Comparison of ENCODE assay signal across 30 cellular contexts in the genomic region with DNA sequence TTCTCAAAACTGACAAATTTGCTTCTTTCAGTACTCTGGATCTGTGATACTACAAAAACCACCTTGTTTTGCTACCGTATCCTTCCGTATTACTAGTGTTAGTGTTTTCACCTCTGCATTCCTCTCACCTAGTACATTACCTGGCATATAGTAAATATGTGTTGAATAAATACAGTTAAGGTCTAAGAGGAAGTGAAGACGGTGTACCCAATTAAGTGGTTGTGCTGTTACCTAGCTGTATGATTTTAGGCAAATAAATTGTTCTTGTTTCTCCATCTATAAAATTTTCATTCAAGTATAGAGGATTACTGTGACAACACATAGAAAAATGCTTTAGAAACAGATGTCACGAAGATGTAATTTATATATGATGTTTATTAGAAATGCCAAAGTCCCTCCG.
"Had no signal": no experiment of that assay in that cellular context is flagged by ENCODE, and none has a peak within 500 bp of the region (broad histone marks: within the 10 kb centered on the region; RNA-seq: fewer than 3 reads in every experiment).

No MANE protein-coding gene starts in this region.

- H3K4me3 Mint-ChIP-seq: activated B cell treated with CpG ODN at 0.5 μM for 24 hours; activated CD4-positive, alpha-beta memory T cell treated with anti-CD3 and anti-CD28 coated beads, Interleukin-2, amount 10 ng/mL, durations not matched to agents 7 days and 5 days; activated CD8-positive, alpha-beta memory T cell treated with anti-CD3 and anti-CD28 coated beads, Interleukin-2, amount 10 ng/mL, durations not matched to agents 7 days and 5 days; activated naive CD4-positive, alpha-beta T cell treated with anti-CD3 and anti-CD28 coated beads, Interleukin-2, amount 50 U/mL, for 24 hours; activated naive CD8-positive, alpha-beta T cell treated with anti-CD3 and anti-CD28 coated beads, Interleukin-2, amount 10 ng/mL, durations not matched to agents 7 days and 5 days; T-helper 2 cell treated with Interferon-gamma antibody and Interleukin-4, amounts not matched to agents 5 μg/mL and 100 μg/mL, for 36 hours had no signal

- H3K9me3 Mint-ChIP-seq: activated B cell treated with CpG ODN at 0.5 μM for 24 hours; activated CD4-positive, alpha-beta memory T cell treated with anti-CD3 and anti-CD28 coated beads, Interleukin-2, amount 10 ng/mL, durations not matched to agents 7 days and 5 days; activated naive CD4-positive, alpha-beta T cell treated with anti-CD3 and anti-CD28 coated beads, Interleukin-2, amount 50 U/mL, for 24 hours; activated naive CD8-positive, alpha-beta T cell treated with anti-CD3 and anti-CD28 coated beads, Interleukin-2, amount 10 ng/mL, durations not matched to agents 7 days and 5 days; activated T-helper 2 cell treated with anti-CD3 and anti-CD28 coated beads, Interferon-gamma antibody, Interleukin-2, Interleukin-4, amounts not matched to agents 10 μg/mL and 5 μg/mL and 100 μg/mL, durations not matched to agents 14 hours and 24 hours and 36 hours; T-helper 2 cell treated with Interferon-gamma antibody and Interleukin-4, amounts not matched to agents 5 μg/mL and 100 μg/mL, for 36 hours had no signal

- H3K4me1 ChIP-seq: ascending aorta, body of pancreas, breast epithelium, SJCRH30 had no signal

- DNase-seq: activated B cell treated with CpG ODN at 0.5 μM for 24 hours; activated CD4-positive, alpha-beta memory T cell treated with anti-CD3 and anti-CD28 coated beads, Interleukin-2, amount 10 ng/mL, durations not matched to agents 7 days and 5 days; activated CD4-positive, alpha-beta T cell treated with anti-CD3 and anti-CD28 coated beads for 4 hours; activated CD4-positive, CD25-positive, alpha-beta regulatory T cell treated with anti-CD3 and anti-CD28 coated beads, Interleukin-2, amount 50 U/mL, for 72 hours; activated CD8-positive, alpha-beta memory T cell treated with anti-CD3 and anti-CD28 coated beads for 24 hours; activated CD8-positive, alpha-beta memory T cell treated with anti-CD3 and anti-CD28 coated beads, Interleukin-2, amount 10 ng/mL, durations not matched to agents 7 days and 5 days; activated CD8-positive, alpha-beta memory T cell treated with anti-CD3 and anti-CD28 coated beads, Interleukin-2, amount 50 U/mL, for 48 hours; activated gamma-delta T cell; activated naive CD4-positive, alpha-beta T cell treated with Interleukin-2 at 50 U/mL for 16 hours; activated naive CD8-positive, alpha-beta T cell treated with anti-CD3 and anti-CD28 coated beads, Interleukin-2, amount 10 ng/mL, durations not matched to agents 7 days and 5 days; amygdala; body of pancreas; NCI-H1048; NCI-H1105 treated with DMSO at 0.1 percent for 48 hours; NCI-H1436; NCI-H1694; NCI-H1930; NCI-H2081 treated with DMSO at 0.1 percent for 48 hours; NCI-H226; NCI-H524 treated with DMSO at 0.1 percent for 48 hours; PC-9; Right ventricle myocardium superior; SJCRH30 had no signal

- H3K27ac ChIP-seq: ascending aorta, body of pancreas, breast epithelium, SJCRH30 had no signal

- ATAC-seq: activated CD8-positive, alpha-beta memory T cell treated with anti-CD3 and anti-CD28 coated beads, Interleukin-2, amount 10 ng/mL, durations not matched to agents 7 days and 5 days; body of pancreas had no signal

- H3K36me3 ChIP-seq: breast epithelium had no signal

- H3K27me3 ChIP-seq: ascending aorta, body of pancreas, breast epithelium, SJCRH30 had no signal

- H3K4me3 ChIP-seq: ascending aorta, body of pancreas, breast epithelium, K562, PC-9, SJCRH30, SK-N-MC had no signal

- H3K9me3 ChIP-seq: ascending aorta, body of pancreas, breast epithelium, SJCRH30 had no signal

- H3K27ac Mint-ChIP-seq: activated B cell treated with CpG ODN at 0.5 μM for 24 hours; activated CD4-positive, alpha-beta memory T cell treated with anti-CD3 and anti-CD28 coated beads, Interleukin-2, amount 10 ng/mL, durations not matched to agents 7 days and 5 days; activated CD8-positive, alpha-beta memory T cell treated with anti-CD3 and anti-CD28 coated beads, Interleukin-2, amount 10 ng/mL, durations not matched to agents 7 days and 5 days; activated naive CD4-positive, alpha-beta T cell treated with anti-CD3 and anti-CD28 coated beads, Interleukin-2, amount 50 U/mL, for 24 hours; activated naive CD8-positive, alpha-beta T cell treated with anti-CD3 and anti-CD28 coated beads, Interleukin-2, amount 10 ng/mL, durations not matched to agents 7 days and 5 days; activated T-helper 2 cell treated with anti-CD3 and anti-CD28 coated beads, Interferon-gamma antibody, Interleukin-2, Interleukin-4, amounts not matched to agents 10 μg/mL and 5 μg/mL and 100 μg/mL, durations not matched to agents 14 hours and 24 hours and 36 hours; T-helper 2 cell treated with Interferon-gamma antibody and Interleukin-4, amounts not matched to agents 5 μg/mL and 100 μg/mL, for 36 hours had no signal

- H3K27me3 Mint-ChIP-seq: activated B cell treated with CpG ODN at 0.5 μM for 24 hours; activated CD4-positive, alpha-beta memory T cell treated with anti-CD3 and anti-CD28 coated beads, Interleukin-2, amount 10 ng/mL, durations not matched to agents 7 days and 5 days; activated CD8-positive, alpha-beta memory T cell treated with anti-CD3 and anti-CD28 coated beads, Interleukin-2, amount 10 ng/mL, durations not matched to agents 7 days and 5 days; activated naive CD4-positive, alpha-beta T cell treated with anti-CD3 and anti-CD28 coated beads, Interleukin-2, amount 50 U/mL, for 24 hours; activated naive CD8-positive, alpha-beta T cell treated with anti-CD3 and anti-CD28 coated beads, Interleukin-2, amount 10 ng/mL, durations not matched to agents 7 days and 5 days had no signal

- H3K4me1 Mint-ChIP-seq: activated B cell treated with CpG ODN at 0.5 μM for 24 hours had no signal
